Comparison of ENCODE assay signal across 1 cellular context in genomic region chr17:55727275-55727674, GRCh38.
A peak's percentile ranks its signal among the peaks of the same experiment; 100 is the strongest.
TF ChIP-seq lines count a peak whose summit lies in the region.

No MANE protein-coding gene starts in this region.

TF ChIP-seq in HEK293, 187 proteins besides CTCF, POLR2A, EP300 and RAD21 (continued from another document):
- TF ChIP-seq KLF1 (tag by site-specific recombination; IDR thresholded peaks at IDR 0.05) (peak; percentile 59; the same call in 1 of the 2 replicates), SCRT1 (tag by site-specific recombination; IDR thresholded peaks at IDR 0.05; ENCODE audit: borderline replicate concordance) (no peak), ZNF549 (tag by site-specific recombination; IDR thresholded peaks at IDR 0.05) (no peak), ZNF555 (tag by site-specific recombination; conservative IDR thresholded peaks at IDR 0.05) (no peak), ZNF600 (tag by site-specific recombination; IDR thresholded peaks at IDR 0.05) (no peak), ZNF350 (tag by site-specific recombination; IDR thresholded peaks at IDR 0.05) (no peak), ZNF174 (tag by site-specific recombination; IDR thresholded peaks at IDR 0.05) (no peak), PRDM6 (tag by site-specific recombination; IDR thresholded peaks at IDR 0.05) (no peak), ZNF391 (tag by site-specific recombination; IDR thresholded peaks at IDR 0.05; ENCODE audit: borderline replicate concordance, low read depth) (no peak), KLF17 (tag by site-specific recombination; IDR thresholded peaks at IDR 0.05) (peak; percentile 53; the same call in 1 of the 2 replicates), ZSCAN5A (tag by site-specific recombination; IDR thresholded peaks at IDR 0.05) (no peak), GLI2 (tag by site-specific recombination; IDR thresholded peaks at IDR 0.05; ENCODE audit: borderline replicate concordance, low read depth) (no peak)
TF ChIP-seq in HEK293: peak in this region for 4.
